Comparison of ENCODE assay signal across 13 cellular contexts in genomic region chr6:107080036-107080435, GRCh38. TPM values are rescaled to one million over a fixed set of nuclear protein-coding genes. Genes with fewer than 3 reads are reported as not detected.
A peak's percentile ranks its signal among the peaks of the same experiment; 100 is the strongest.
DNase-seq lines count a peak whose midpoint lies in the region; ATAC-seq, FAIRE-seq and TF ChIP-seq lines count a peak whose summit lies in the region.
"Had no signal": no experiment of that assay in that cellular context is flagged by ENCODE, and none has a peak within 500 bp of the region (broad histone marks: within the 10 kb centered on the region; RNA-seq: fewer than 3 reads in every experiment).

No MANE protein-coding gene starts in this region.

- no peak for TF ChIP-seq POLR2A in GM12891 (IDR thresholded peaks at IDR 0.05; ENCODE audit: low read depth, low read length)

- peak; percentile 86 for ATAC-seq in WTC11
- ATAC-seq in GM21390 (IDR thresholded peaks at IDR 0.05; ENCODE audit: unreplicated experiment), result no peak
- ATAC-seq in HG03097 (IDR thresholded peaks at IDR 0.05; ENCODE audit: low FRiP score, unreplicated experiment), result no peak
- ATAC-seq: lower lobe of right lung, sciatic nerve had no signal

- peaks cover 36% of the 10 kb centered on the region for H3K36me3 Mint-ChIP-seq in WTC11

- CTCF ChIA-PET in WTC11 (lab: Charles Lee), result interaction anchor here (0.6 to 1.7 kb wide), 2 partner anchors 82 to 250 kb away, joined by 3 read pairs; no protein-coding TSS in a partner anchor

- H3K4me3 ChIP-seq in liver (ENCODE audit: low read depth in 1 of 3, low read length in 3 of 3), result no peak overlapping the region
- H3K4me3 ChIP-seq: lower lobe of right lung had no signal

- no peaks in the 10 kb centered on the region for H3K4me1 ChIP-seq in liver (ENCODE audit: control insufficient read depth in 4 of 4, insufficient read depth in 4 of 4, low read length in 3 of 4)
- H3K4me1 ChIP-seq: lower lobe of right lung had no signal

- DNase-seq in DMS 273 (lab: John Stamatoyannopoulos, UW; ENCODE audit: unreplicated experiment), result peak; percentile 49
- no peak for DNase-seq in DMS 273 treated with DMSO at 0.1 percent for 48 hours (lab: John Stamatoyannopoulos, UW)
- no peak for DNase-seq in GM12891 (ENCODE audit: insufficient read length, low spot score)
- peak; percentile 47 for DNase-seq in WTC11 (ENCODE audit: low spot score)
- DNase-seq in frontal cortex (ENCODE audit: low spot score in 2 of 2), result no peak
- DNase-seq: 8988T, anterior cingulate cortex, lower lobe of right lung, MV-4-11 had no signal

- TF ChIP-seq RAD21 in liver (IDR thresholded peaks at IDR 0.05), result peak in 1 of 2 donors; percentile 44

- no peak overlapping the region for H3K27ac Mint-ChIP-seq in WTC11

- POLR2A ChIA-PET in WTC11 (lab: Charles Lee), result interaction anchor here (0.6 kb wide), 1 partner anchor 186 kb away, joined by 4 read pairs; no protein-coding TSS in a partner anchor

- no peaks in the 10 kb centered on the region for H3K27me3 Mint-ChIP-seq in WTC11 (ENCODE audit: low read depth)

- FAIRE-seq in GM12891 (lab: Jason Lieb, UNC) (peak; percentile 58), frontal cortex (lab: Jason Lieb, UNC) (no peak)

- 80% methylated on average over 5 of the region's 5 CpGs for WGBS in liver

- H3K4me3 Mint-ChIP-seq in WTC11, result no peak overlapping the region

- TF ChIP-seq CTCF in WTC11 (IDR thresholded peaks at IDR 0.05), result 0 out of 2 replicates have a peak, but pooled peaks have one; percentile 4
- peak; percentile 24 for TF ChIP-seq CTCF in liver (IDR thresholded peaks at IDR 0.05; ENCODE audit: low read depth, low read length, missing input control)

- no peaks in the 10 kb centered on the region for H3K9me3 ChIP-seq in liver (ENCODE audit: control insufficient read depth in 4 of 4, low read length in 3 of 4)
- H3K9me3 ChIP-seq: lower lobe of right lung had no signal

- no peak overlapping the region for H3K9ac ChIP-seq in liver (ENCODE audit: low read depth in 1 of 2, low read length in 2 of 2)

- H3K27me3 ChIP-seq in liver (ENCODE audit: control insufficient read depth in 4 of 4, insufficient read depth in 4 of 4, low read length in 3 of 4), result no peaks in the 10 kb centered on the region

- H3K27ac ChIP-seq in liver (ENCODE audit: low read depth in 1 of 2, low read length in 2 of 2), result no peak overlapping the region
- H3K27ac ChIP-seq: lower lobe of right lung had no signal

- peaks cover 13% of the 10 kb centered on the region for H3K4me1 Mint-ChIP-seq in WTC11

- H3K36me3 ChIP-seq in liver (ENCODE audit: control insufficient read depth in 4 of 4, insufficient read depth in 3 of 4, low read depth in 1 of 4, low read length in 3 of 4), result no peaks in the 10 kb centered on the region
- H3K36me3 ChIP-seq: lower lobe of right lung had no signal

- H3K9me3 Mint-ChIP-seq in WTC11, result peaks cover 8% of the 10 kb centered on the region

TF ChIP-seq in GM12891, 5 proteins besides CTCF, POLR2A, EP300 and RAD21:
- TF ChIP-seq PAX5 (IDR thresholded peaks at IDR 0.05; ENCODE audit: insufficient read depth, low read length, severe bottlenecking), result no peak

TF ChIP-seq in WTC11, 78 proteins besides CTCF, POLR2A, EP300 and RAD21:
- TF ChIP-seq MYBL2 (CRISPR knock-in tag; IDR thresholded peaks at IDR 0.05) (no peak), IRF1 (CRISPR knock-in tag; IDR thresholded peaks at IDR 0.05) (no peak), NR3C1 (CRISPR knock-in tag; conservative IDR thresholded peaks at IDR 0.05; ENCODE audit: low read depth) (no peak), SP1 (CRISPR knock-in tag; conservative IDR thresholded peaks at IDR 0.05) (no peak), PRRX2 (CRISPR knock-in tag; IDR thresholded peaks at IDR 0.05) (no peak), HMGA2 (CRISPR knock-in tag; IDR thresholded peaks at IDR 0.05) (no peak), ZNF138 (CRISPR knock-in tag; conservative IDR thresholded peaks at IDR 0.05) (no peak), NR1H2 (CRISPR knock-in tag; IDR thresholded peaks at IDR 0.05) (no peak), TEAD4 (CRISPR knock-in tag; IDR thresholded peaks at IDR 0.05) (no peak)
- TF ChIP-seq, protein P1, sequence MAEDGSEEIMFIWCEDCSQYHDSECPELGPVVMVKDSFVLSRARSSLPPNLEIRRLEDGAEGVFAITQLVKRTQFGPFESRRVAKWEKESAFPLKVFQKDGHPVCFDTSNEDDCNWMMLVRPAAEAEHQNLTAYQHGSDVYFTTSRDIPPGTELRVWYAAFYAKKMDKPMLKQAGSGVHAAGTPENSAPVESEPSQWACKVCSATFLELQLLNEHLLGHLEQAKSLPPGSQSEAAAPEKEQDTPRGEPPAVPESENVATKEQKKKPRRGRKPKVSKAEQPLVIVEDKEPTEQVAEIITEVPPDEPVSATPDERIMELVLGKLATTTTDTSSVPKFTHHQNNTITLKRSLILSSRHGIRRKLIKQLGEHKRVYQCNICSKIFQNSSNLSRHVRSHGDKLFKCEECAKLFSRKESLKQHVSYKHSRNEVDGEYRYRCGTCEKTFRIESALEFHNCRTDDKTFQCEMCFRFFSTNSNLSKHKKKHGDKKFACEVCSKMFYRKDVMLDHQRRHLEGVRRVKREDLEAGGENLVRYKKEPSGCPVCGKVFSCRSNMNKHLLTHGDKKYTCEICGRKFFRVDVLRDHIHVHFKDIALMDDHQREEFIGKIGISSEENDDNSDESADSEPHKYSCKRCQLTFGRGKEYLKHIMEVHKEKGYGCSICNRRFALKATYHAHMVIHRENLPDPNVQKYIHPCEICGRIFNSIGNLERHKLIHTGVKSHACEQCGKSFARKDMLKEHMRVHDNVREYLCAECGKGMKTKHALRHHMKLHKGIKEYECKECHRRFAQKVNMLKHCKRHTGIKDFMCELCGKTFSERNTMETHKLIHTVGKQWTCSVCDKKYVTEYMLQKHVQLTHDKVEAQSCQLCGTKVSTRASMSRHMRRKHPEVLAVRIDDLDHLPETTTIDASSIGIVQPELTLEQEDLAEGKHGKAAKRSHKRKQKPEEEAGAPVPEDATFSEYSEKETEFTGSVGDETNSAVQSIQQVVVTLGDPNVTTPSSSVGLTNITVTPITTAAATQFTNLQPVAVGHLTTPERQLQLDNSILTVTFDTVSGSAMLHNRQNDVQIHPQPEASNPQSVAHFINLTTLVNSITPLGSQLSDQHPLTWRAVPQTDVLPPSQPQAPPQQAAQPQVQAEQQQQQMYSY (CRISPR knock-in tag; IDR thresholded peaks at IDR 0.05), result no peak

TF ChIP-seq in liver, 16 proteins besides CTCF, POLR2A, EP300 and RAD21:
- TF ChIP-seq, protein P2, sequence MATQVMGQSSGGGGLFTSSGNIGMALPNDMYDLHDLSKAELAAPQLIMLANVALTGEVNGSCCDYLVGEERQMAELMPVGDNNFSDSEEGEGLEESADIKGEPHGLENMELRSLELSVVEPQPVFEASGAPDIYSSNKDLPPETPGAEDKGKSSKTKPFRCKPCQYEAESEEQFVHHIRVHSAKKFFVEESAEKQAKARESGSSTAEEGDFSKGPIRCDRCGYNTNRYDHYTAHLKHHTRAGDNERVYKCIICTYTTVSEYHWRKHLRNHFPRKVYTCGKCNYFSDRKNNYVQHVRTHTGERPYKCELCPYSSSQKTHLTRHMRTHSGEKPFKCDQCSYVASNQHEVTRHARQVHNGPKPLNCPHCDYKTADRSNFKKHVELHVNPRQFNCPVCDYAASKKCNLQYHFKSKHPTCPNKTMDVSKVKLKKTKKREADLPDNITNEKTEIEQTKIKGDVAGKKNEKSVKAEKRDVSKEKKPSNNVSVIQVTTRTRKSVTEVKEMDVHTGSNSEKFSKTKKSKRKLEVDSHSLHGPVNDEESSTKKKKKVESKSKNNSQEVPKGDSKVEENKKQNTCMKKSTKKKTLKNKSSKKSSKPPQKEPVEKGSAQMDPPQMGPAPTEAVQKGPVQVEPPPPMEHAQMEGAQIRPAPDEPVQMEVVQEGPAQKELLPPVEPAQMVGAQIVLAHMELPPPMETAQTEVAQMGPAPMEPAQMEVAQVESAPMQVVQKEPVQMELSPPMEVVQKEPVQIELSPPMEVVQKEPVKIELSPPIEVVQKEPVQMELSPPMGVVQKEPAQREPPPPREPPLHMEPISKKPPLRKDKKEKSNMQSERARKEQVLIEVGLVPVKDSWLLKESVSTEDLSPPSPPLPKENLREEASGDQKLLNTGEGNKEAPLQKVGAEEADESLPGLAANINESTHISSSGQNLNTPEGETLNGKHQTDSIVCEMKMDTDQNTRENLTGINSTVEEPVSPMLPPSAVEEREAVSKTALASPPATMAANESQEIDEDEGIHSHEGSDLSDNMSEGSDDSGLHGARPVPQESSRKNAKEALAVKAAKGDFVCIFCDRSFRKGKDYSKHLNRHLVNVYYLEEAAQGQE (IDR thresholded peaks at IDR 0.05), result no peak
- no peak for TF ChIP-seq HNF4G (IDR thresholded peaks at IDR 0.05)
- no peak for TF ChIP-seq NR2F2 (IDR thresholded peaks at IDR 0.05)
- no peak for TF ChIP-seq EGR1 (IDR thresholded peaks at IDR 0.05; ENCODE audit: low read depth in 2 of 2)
- TF ChIP-seq JUND (IDR thresholded peaks at IDR 0.05), result no peak
- no peak for TF ChIP-seq HNF4A (conservative IDR thresholded peaks at IDR 0.05)
- no peak for TF ChIP-seq ZBTB33 (IDR thresholded peaks at IDR 0.05)
- TF ChIP-seq GABPA (IDR thresholded peaks at IDR 0.05 in 1 of 2, conservative IDR thresholded peaks at IDR 0.05 in 1 of 2), result no peak
TF ChIP-seq in liver: peak in this region for 0.

RNA-seq across cellular contexts. Expression of gene BEND3, which starts 35.3 kb away (rescaled TPM):
- polyA plus RNA-seq in GM12891 (2012; ENCODE audit: low read depth, missing spikeins), result 8.8 TPM
- 25.4 to 33.8 TPM (median 33.3 TPM) in 3 replicates for total RNA-seq in WTC11 (2021)
- total RNA-seq in liver, result 1 to 10 TPM; 1.7 TPM
- polyA plus RNA-seq in liver, result under 1 TPM; 0.47 to 0.76 TPM
- total RNA-seq in frontal cortex, result 5.7 TPM

RNA-seq across cellular contexts. Expression of gene MTRES1, which starts 52.0 kb away (rescaled TPM):
- polyA plus RNA-seq in GM12891 (2012; ENCODE audit: low read depth, missing spikeins), result 15.8 TPM
- total RNA-seq in WTC11 (2021) (17.2 to 21.0 TPM (median 20.7 TPM) in 3 replicates), liver (1 to 10 TPM; 7.4 to 7.9 TPM), frontal cortex (26.1 TPM)
- 10 to 100 TPM; 14.9 to 23.5 TPM for polyA plus RNA-seq in liver

Comparison
In these comparisons a context has a peak if more than half of its experiments do, and no peak if none do; other contexts are left out.
1. DNase-seq: peak in DMS 273 (single experiment) and WTC11 (single experiment); none in DMS 273 treated with DMSO at 0.1 percent for 48 hours (single experiment), GM12891 (single experiment) and frontal cortex (0 of 2).